ENCODE assay signal across 1 cellular context in genomic region chr2:236257575-236257974, GRCh38.
TF ChIP-seq lines count a peak whose summit lies in the region.

No MANE protein-coding gene starts in this region.

TF ChIP-seq in H1, 55 proteins besides CTCF, POLR2A, EP300 and RAD21:
- TF ChIP-seq EZH2 (IDR thresholded peaks at IDR 0.05; ENCODE audit: low read depth, low read length, severe bottlenecking), result no peak
